Comparison of ENCODE assay signal across 24 cellular contexts in the genomic region with DNA sequence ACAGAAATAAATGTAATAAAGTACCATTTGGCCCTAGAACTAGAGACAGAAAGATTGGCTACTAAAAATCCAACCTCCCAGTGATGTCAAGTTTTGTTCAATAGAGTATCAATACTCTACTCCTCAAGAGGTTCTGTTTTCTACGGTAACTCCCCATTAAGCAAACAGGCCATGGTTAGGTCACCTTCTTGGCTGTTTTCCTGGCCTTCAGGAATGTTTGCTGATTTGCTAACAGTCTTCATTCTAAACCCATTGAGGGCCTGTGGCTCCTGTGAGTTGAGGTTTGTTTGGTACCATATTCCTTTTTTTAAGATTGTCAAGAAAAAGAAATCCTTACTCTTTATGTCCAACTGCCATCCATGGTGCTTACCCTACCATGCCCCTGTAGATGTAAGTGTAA.
DNase-seq lines count a peak whose midpoint lies in the region; ATAC-seq and TF ChIP-seq lines count a peak whose summit lies in the region.
"Had no signal": no experiment of that assay in that cellular context is flagged by ENCODE, and none has a peak within 500 bp of the region (broad histone marks: within the 10 kb centered on the region; RNA-seq: fewer than 3 reads in every experiment).

No MANE protein-coding gene starts in this region.

- H2BK12ac ChIP-seq in mesenchymal stem cell (ENCODE audit: low read length in 2 of 2), result no peak overlapping the region

- no peak overlapping the region for H4K8ac ChIP-seq in mesenchymal stem cell (ENCODE audit: low read length)

- H3K4me2 ChIP-seq in mesenchymal stem cell (ENCODE audit: low read length, poor library complexity, severe bottlenecking), result no peak overlapping the region
- H3K4me2 ChIP-seq: PC-9 had no signal

- peak; percentile 33 for DNase-seq in AG10803 (ENCODE audit: low read depth)
- DNase-seq in MG63, result peak; percentile 33
- DNase-seq in fibroblast of gingiva (ENCODE audit: low read depth), result peak; percentile 50
- DNase-seq in mesenchymal stem cell, result no peak
- DNase-seq in activated CD8-positive, alpha-beta memory T cell treated with anti-CD3 and anti-CD28 coated beads, Interleukin-2, amount 50 U/mL, for 48 hours, result no peak
- no peak for DNase-seq in cerebellar nuclear complex (lab: John Stamatoyannopoulos, UW)
- DNase-seq: activated B cell treated with CpG ODN at 0.5 μM for 24 hours; activated CD4-positive, alpha-beta T cell treated with anti-CD3 and anti-CD28 coated beads, Interleukin-2, amount 50 U/mL, for 4 hours; activated CD8-positive, alpha-beta memory T cell treated with anti-CD3 and anti-CD28 coated beads, Interleukin-2, amount 50 U/mL, for 4 hours; Calu3; DND-41; mesendoderm; naive B cell; NCI-H1694; NCI-H2171; NCI-H510A treated with DMSO at 0.1 percent for 48 hours; PC-9; SHP77 treated with DMSO at 0.1 percent for 48 hours; substantia nigra had no signal

- no peak overlapping the region for H3K4ac ChIP-seq in mesenchymal stem cell (ENCODE audit: low read depth in 1 of 2, low read length in 2 of 2)

- H2AK5ac ChIP-seq in mesenchymal stem cell (ENCODE audit: low read length, severe bottlenecking), result no peak overlapping the region

- no peaks in the 10 kb centered on the region for H3K79me1 ChIP-seq in mesenchymal stem cell (replicated peaks; ENCODE audit: low read length, poor library complexity, severe bottlenecking)

- no peak overlapping the region for H2AFZ ChIP-seq in mesenchymal stem cell (ENCODE audit: low read depth, low read length)
- H2AFZ ChIP-seq: PC-9 had no signal

- no peak overlapping the region for H3K27ac ChIP-seq in mesenchymal stem cell (ENCODE audit: low read length, poor library complexity, severe bottlenecking)
- H3K27ac ChIP-seq: ascending aorta, C4-2B, PC-9 had no signal

- H2BK120ac ChIP-seq in mesenchymal stem cell (ENCODE audit: low read depth, low read length), result no peak overlapping the region

- no peak overlapping the region for H3K14ac ChIP-seq in mesenchymal stem cell (ENCODE audit: low read length in 2 of 2)

- 80% methylated on average over 1 of the region's 1 CpG for WGBS in mesenchymal stem cell

- H3K27me3 ChIP-seq in MG63 (no peaks in the 10 kb centered on the region), mesenchymal stem cell (ENCODE audit: control insufficient read depth in 1 of 2, insufficient read depth in 1 of 2, low read length in 2 of 2) (no peaks in the 10 kb centered on the region)
- H3K27me3 ChIP-seq: ascending aorta had no signal

- H3K18ac ChIP-seq in mesenchymal stem cell (ENCODE audit: low read depth in 1 of 2, low read length in 2 of 2), result no peak overlapping the region

- TF ChIP-seq CTCF in AG10803 (conservative IDR thresholded peaks at IDR 0.05; ENCODE audit: low read length), result no peak

- H3K9me3 ChIP-seq in MG63, result no peaks in the 10 kb centered on the region
- H3K9me3 ChIP-seq in mesenchymal stem cell (ENCODE audit: control insufficient read depth, low read length), result no peaks in the 10 kb centered on the region
- H3K9me3 ChIP-seq: ascending aorta had no signal

- H3K4me1 ChIP-seq in mesenchymal stem cell (ENCODE audit: control insufficient read depth, insufficient read depth, low read depth, low read length), result peaks cover 4% of the 10 kb centered on the region
- H3K4me1 ChIP-seq: ascending aorta had no signal

- no peak overlapping the region for H4K91ac ChIP-seq in mesenchymal stem cell (ENCODE audit: low read length)

- no peak for ATAC-seq in HG03469 (IDR thresholded peaks at IDR 0.05; ENCODE audit: unreplicated experiment)
- ATAC-seq in GM18502 (IDR thresholded peaks at IDR 0.05; ENCODE audit: poor library complexity, unreplicated experiment), result no peak
- ATAC-seq: activated T-helper 17 cell treated with anti-CD3 and anti-CD28 coated beads, Interleukin-2, amount 50 U/mL, for 72 hours had no signal

- no peak overlapping the region for H2BK5ac ChIP-seq in mesenchymal stem cell (ENCODE audit: low read depth, low read length, poor library complexity, severe bottlenecking)

- no peak overlapping the region for H2BK15ac ChIP-seq in mesenchymal stem cell (ENCODE audit: low read depth, poor library complexity, severe bottlenecking)

- peak overlapping the region; percentile 77 for H3K9ac ChIP-seq in mesenchymal stem cell (ENCODE audit: low read length)

- no peak overlapping the region for H3K4me3 ChIP-seq in AG10803 (ENCODE audit: low read length)
- H3K4me3 ChIP-seq in MG63, result no peak overlapping the region
- no peak overlapping the region for H3K4me3 ChIP-seq in mesenchymal stem cell (ENCODE audit: insufficient read depth in 1 of 2, low read depth in 1 of 2, low read length in 2 of 2)
- H3K4me3 ChIP-seq: ascending aorta, PC-9 had no signal

- H3K36me3 ChIP-seq in MG63, result no peaks in the 10 kb centered on the region
- no peaks in the 10 kb centered on the region for H3K36me3 ChIP-seq in mesenchymal stem cell (ENCODE audit: control insufficient read depth in 1 of 2, insufficient read depth in 2 of 2, low read depth in 1 of 2, low read length in 2 of 2)
- H3K36me3 ChIP-seq: ascending aorta had no signal

- no peak overlapping the region for H3K23ac ChIP-seq in mesenchymal stem cell (ENCODE audit: low read length in 2 of 2)

Comparison
In these comparisons a context has a peak if more than half of its experiments do, and no peak if none do; other contexts are left out.
1. DNase-seq: peak in AG10803 (single experiment), MG63 (single experiment) and fibroblast of gingiva (single experiment); none in mesenchymal stem cell (single experiment), activated CD8-positive, alpha-beta memory T cell treated with anti-CD3 and anti-CD28 coated beads, Interleukin-2, amount 50 U/mL, for 48 hours (single experiment) and cerebellar nuclear complex (0 of 2).